Comparison of ENCODE assay signal across 8 cellular contexts in genomic region chr6:28137458-28138020, GRCh38. TPM values are rescaled to one million over a fixed set of nuclear protein-coding genes. Genes with fewer than 3 reads are reported as not detected.
DNase-seq lines count a peak whose midpoint lies in the region; ATAC-seq and TF ChIP-seq lines count a peak whose summit lies in the region.

No MANE protein-coding gene starts in this region.

- peak; percentile 35 for ATAC-seq in HG03342 (IDR thresholded peaks at IDR 0.05; ENCODE audit: unreplicated experiment)

- intact Hi-C loops in vagina (cut with DNase I) = no loop called here

- peaks cover 55% of the 10 kb centered on the region for H3K4me1 Mint-ChIP-seq in T-helper 2 cell treated with Interferon-gamma antibody and Interleukin-4, amounts not matched to agents 5 μg/mL and 100 μg/mL, for 36 hours (ENCODE audit: low read depth)
- H3K4me1 Mint-ChIP-seq in mesothelial cell of epicardium = peaks cover 35% of the 10 kb centered on the region

- H3K27me3 ChIP-seq in ectodermal cell (ENCODE audit: control insufficient read depth, insufficient read depth, low read length, poor library complexity, severe bottlenecking) = peaks cover 20% of the 10 kb centered on the region
- no peaks in the 10 kb centered on the region for H3K27me3 ChIP-seq in vagina

- H3K27ac ChIP-seq in ectodermal cell (ENCODE audit: insufficient read depth, low read depth, low read length, poor library complexity, severe bottlenecking) (no peak overlapping the region), vagina (peak overlapping the region; percentile 96)

- no peaks in the 10 kb centered on the region for H3K27me3 Mint-ChIP-seq in T-helper 2 cell treated with Interferon-gamma antibody and Interleukin-4, amounts not matched to agents 5 μg/mL and 100 μg/mL, for 36 hours (ENCODE audit: low read depth)
- H3K27me3 Mint-ChIP-seq in mesothelial cell of epicardium (ENCODE audit: low read depth) = peaks cover 6% of the 10 kb centered on the region

- peak; percentile 0 for DNase-seq in NCI-H446 treated with DMSO at 0.1 percent for 48 hours (lab: John Stamatoyannopoulos, UW)
- DNase-seq in NCI-H446 (lab: John Stamatoyannopoulos, UW) = no peak
- peak; percentile 36 for DNase-seq in T-helper 2 cell treated with Interferon-gamma antibody and Interleukin-4, amounts not matched to agents 5 μg/mL and 100 μg/mL, for 36 hours (ENCODE audit: low spot score)
- no peak for DNase-seq in mesothelial cell of epicardium (ENCODE audit: low spot score in 2 of 2, unreplicated experiment in 2 of 2)
- no peak for DNase-seq in vagina (ENCODE audit: extremely low spot score in 2 of 2)
- no peak for DNase-seq in NCI-H1105 (lab: John Stamatoyannopoulos, UW)

- peaks cover 12% of the 10 kb centered on the region for H3K4me1 ChIP-seq in ectodermal cell (ENCODE audit: control insufficient read depth, insufficient read depth, low read length)
- H3K4me1 ChIP-seq in vagina = peaks cover 30% of the 10 kb centered on the region

- no peaks in the 10 kb centered on the region for H3K9me3 Mint-ChIP-seq in T-helper 2 cell treated with Interferon-gamma antibody and Interleukin-4, amounts not matched to agents 5 μg/mL and 100 μg/mL, for 36 hours
- H3K9me3 Mint-ChIP-seq in mesothelial cell of epicardium = no peaks in the 10 kb centered on the region

- peaks cover 13% of the 10 kb centered on the region for H3K36me3 Mint-ChIP-seq in T-helper 2 cell treated with Interferon-gamma antibody and Interleukin-4, amounts not matched to agents 5 μg/mL and 100 μg/mL, for 36 hours (ENCODE audit: low read depth)
- no peaks in the 10 kb centered on the region for H3K36me3 Mint-ChIP-seq in mesothelial cell of epicardium

- H3K4me3 ChIP-seq in ectodermal cell (ENCODE audit: insufficient read depth, low read depth, low read length) (peak overlapping the region; percentile 75), vagina (peak overlapping the region; percentile 82 to 94)

- H3K36me3 ChIP-seq in ectodermal cell (ENCODE audit: control insufficient read depth, insufficient read depth, low read length) = no peaks in the 10 kb centered on the region
- H3K36me3 ChIP-seq in vagina = no peaks in the 10 kb centered on the region

- H3K9me3 ChIP-seq in ectodermal cell (ENCODE audit: control insufficient read depth, low read length) = no peaks in the 10 kb centered on the region
- no peaks in the 10 kb centered on the region for H3K9me3 ChIP-seq in vagina

- H3K27ac Mint-ChIP-seq in T-helper 2 cell treated with Interferon-gamma antibody and Interleukin-4, amounts not matched to agents 5 μg/mL and 100 μg/mL, for 36 hours = peak overlapping the region; percentile 94
- peak overlapping the region; percentile 95 for H3K27ac Mint-ChIP-seq in mesothelial cell of epicardium

- no peak for TF ChIP-seq CTCF in mesothelial cell of epicardium (IDR thresholded peaks at IDR 0.05; ENCODE audit: unreplicated experiment)
- TF ChIP-seq CTCF in vagina (IDR thresholded peaks at IDR 0.05) = no peak

- no peak for TF ChIP-seq POLR2A in vagina (IDR thresholded peaks at IDR 0.05)

- 8 to 10% methylated on average over 5 to 7 of the region's 7 CpGs for WGBS in ectodermal cell, 2 experiments

- peak overlapping the region; percentile 91 for H3K4me3 Mint-ChIP-seq in T-helper 2 cell treated with Interferon-gamma antibody and Interleukin-4, amounts not matched to agents 5 μg/mL and 100 μg/mL, for 36 hours
- H3K4me3 Mint-ChIP-seq in mesothelial cell of epicardium = peak overlapping the region; percentile 94

RNA-seq across cellular contexts. Expression of gene ZKSCAN8, which starts 4.1 kb away (rescaled TPM):
- 40.2 TPM for polyA plus RNA-seq in ectodermal cell (2013, experiment 1 of 4)
- polyA plus RNA-seq in ectodermal cell (2013, experiment 2 of 4) = 46.2 TPM
- 31.2 TPM for polyA plus RNA-seq in ectodermal cell (2013, experiment 3 of 4)
- 35.7 TPM for polyA plus RNA-seq in ectodermal cell (2013, experiment 4 of 4)
- total RNA-seq in mesothelial cell of epicardium (51.7 to 53.1 TPM (median 52.8 TPM) in 3 replicates), vagina (14.5 TPM)

RNA-seq across cellular contexts. Expression of gene ZSCAN16, which starts 13.1 kb away (rescaled TPM):
- 5.9 TPM for polyA plus RNA-seq in ectodermal cell (2013, experiment 1 of 4)
- 5.9 TPM for polyA plus RNA-seq in ectodermal cell (2013, experiment 2 of 4)
- polyA plus RNA-seq in ectodermal cell (2013, experiment 3 of 4) = 6.4 TPM
- polyA plus RNA-seq in ectodermal cell (2013, experiment 4 of 4) = 6.2 TPM
- total RNA-seq in mesothelial cell of epicardium = 9.1 to 11.7 TPM (median 11.3 TPM) in 3 replicates
- total RNA-seq in vagina = 1.2 TPM

RNA-seq across cellular contexts. Expression of gene ZNF165, which starts 57.2 kb away (rescaled TPM):
- 0.93 TPM for polyA plus RNA-seq in ectodermal cell (2013, experiment 1 of 4)
- 1.3 TPM for polyA plus RNA-seq in ectodermal cell (2013, experiment 2 of 4)
- polyA plus RNA-seq in ectodermal cell (2013, experiment 3 of 4) = 0.80 TPM
- 1.2 TPM for polyA plus RNA-seq in ectodermal cell (2013, experiment 4 of 4)
- 3.7 to 4.6 TPM (median 4.0 TPM) in 3 replicates for total RNA-seq in mesothelial cell of epicardium
- 3.7 TPM for total RNA-seq in vagina

Comparison
In these comparisons a context has a peak if more than half of its experiments do, and no peak if none do; other contexts are left out.
1. DNase-seq: peak in NCI-H446 treated with DMSO at 0.1 percent for 48 hours (single experiment) and T-helper 2 cell treated with Interferon-gamma antibody and Interleukin-4, amounts not matched to agents 5 μg/mL and 100 μg/mL, for 36 hours (single experiment); none in NCI-H446 (0 of 2), mesothelial cell of epicardium (0 of 2), vagina (0 of 2) and NCI-H1105 (single experiment).